Comparison of ENCODE assay signal across 1 cellular context in the genomic region with DNA sequence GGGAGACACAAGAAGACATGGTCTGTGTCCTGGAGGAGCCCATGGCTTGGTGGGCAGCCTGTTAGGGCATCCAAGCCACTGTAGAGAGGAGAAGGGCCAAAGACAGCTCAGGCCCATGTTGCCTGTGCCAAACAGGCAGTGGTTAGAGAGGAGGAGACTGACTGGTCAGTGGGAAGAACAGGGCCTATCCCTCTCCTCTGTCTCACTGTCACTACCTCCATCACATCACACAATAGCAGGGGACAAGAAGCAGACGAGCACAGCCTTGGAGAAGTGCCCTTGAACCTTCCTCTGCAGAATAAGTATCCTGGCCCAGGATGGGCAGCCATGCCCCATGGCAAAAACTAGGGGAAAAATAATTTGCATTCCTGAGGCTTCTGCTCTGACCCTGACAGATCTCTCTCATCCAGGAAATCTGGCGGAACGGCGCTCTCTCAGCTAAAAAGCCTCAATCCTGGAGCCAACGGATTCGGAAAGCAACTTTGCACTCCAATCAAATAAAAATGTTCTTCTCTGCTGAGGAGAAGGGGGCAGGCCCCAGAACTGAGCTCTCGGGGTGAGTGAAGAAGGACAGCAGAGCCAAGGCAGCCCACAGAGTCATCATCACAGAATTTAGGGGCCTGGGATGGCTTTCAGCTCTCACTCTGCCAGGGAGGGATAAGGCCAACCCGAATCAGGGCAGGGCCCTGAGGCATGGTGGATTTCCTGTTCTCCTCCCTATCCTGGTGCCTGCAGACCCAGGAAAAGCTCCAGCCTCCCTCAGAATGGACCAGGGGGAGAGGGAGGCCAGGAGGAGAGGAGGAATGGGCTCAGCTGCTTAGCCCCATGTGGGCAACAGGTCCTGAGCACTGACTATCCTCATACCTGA.
TF ChIP-seq lines count a peak whose summit lies in the region.

No MANE protein-coding gene starts in this region.

TF ChIP-seq in WTC11, 78 proteins besides CTCF, POLR2A, EP300 and RAD21 (continued from another document):
- TF ChIP-seq, protein P1, sequence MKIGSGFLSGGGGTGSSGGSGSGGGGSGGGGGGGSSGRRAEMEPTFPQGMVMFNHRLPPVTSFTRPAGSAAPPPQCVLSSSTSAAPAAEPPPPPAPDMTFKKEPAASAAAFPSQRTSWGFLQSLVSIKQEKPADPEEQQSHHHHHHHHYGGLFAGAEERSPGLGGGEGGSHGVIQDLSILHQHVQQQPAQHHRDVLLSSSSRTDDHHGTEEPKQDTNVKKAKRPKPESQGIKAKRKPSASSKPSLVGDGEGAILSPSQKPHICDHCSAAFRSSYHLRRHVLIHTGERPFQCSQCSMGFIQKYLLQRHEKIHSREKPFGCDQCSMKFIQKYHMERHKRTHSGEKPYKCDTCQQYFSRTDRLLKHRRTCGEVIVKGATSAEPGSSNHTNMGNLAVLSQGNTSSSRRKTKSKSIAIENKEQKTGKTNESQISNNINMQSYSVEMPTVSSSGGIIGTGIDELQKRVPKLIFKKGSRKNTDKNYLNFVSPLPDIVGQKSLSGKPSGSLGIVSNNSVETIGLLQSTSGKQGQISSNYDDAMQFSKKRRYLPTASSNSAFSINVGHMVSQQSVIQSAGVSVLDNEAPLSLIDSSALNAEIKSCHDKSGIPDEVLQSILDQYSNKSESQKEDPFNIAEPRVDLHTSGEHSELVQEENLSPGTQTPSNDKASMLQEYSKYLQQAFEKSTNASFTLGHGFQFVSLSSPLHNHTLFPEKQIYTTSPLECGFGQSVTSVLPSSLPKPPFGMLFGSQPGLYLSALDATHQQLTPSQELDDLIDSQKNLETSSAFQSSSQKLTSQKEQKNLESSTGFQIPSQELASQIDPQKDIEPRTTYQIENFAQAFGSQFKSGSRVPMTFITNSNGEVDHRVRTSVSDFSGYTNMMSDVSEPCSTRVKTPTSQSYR (CRISPR knock-in tag; IDR thresholded peaks at IDR 0.05), result no peak
- TF ChIP-seq FOXK1 (CRISPR knock-in tag; IDR thresholded peaks at IDR 0.05) (no peak), ETV6 (CRISPR knock-in tag; IDR thresholded peaks at IDR 0.05) (no peak), ZNF121 (CRISPR knock-in tag; IDR thresholded peaks at IDR 0.05) (no peak), PRRX2 (CRISPR knock-in tag; IDR thresholded peaks at IDR 0.05) (no peak), SOX15 (CRISPR knock-in tag; IDR thresholded peaks at IDR 0.05) (no peak)
- TF ChIP-seq, protein P2, sequence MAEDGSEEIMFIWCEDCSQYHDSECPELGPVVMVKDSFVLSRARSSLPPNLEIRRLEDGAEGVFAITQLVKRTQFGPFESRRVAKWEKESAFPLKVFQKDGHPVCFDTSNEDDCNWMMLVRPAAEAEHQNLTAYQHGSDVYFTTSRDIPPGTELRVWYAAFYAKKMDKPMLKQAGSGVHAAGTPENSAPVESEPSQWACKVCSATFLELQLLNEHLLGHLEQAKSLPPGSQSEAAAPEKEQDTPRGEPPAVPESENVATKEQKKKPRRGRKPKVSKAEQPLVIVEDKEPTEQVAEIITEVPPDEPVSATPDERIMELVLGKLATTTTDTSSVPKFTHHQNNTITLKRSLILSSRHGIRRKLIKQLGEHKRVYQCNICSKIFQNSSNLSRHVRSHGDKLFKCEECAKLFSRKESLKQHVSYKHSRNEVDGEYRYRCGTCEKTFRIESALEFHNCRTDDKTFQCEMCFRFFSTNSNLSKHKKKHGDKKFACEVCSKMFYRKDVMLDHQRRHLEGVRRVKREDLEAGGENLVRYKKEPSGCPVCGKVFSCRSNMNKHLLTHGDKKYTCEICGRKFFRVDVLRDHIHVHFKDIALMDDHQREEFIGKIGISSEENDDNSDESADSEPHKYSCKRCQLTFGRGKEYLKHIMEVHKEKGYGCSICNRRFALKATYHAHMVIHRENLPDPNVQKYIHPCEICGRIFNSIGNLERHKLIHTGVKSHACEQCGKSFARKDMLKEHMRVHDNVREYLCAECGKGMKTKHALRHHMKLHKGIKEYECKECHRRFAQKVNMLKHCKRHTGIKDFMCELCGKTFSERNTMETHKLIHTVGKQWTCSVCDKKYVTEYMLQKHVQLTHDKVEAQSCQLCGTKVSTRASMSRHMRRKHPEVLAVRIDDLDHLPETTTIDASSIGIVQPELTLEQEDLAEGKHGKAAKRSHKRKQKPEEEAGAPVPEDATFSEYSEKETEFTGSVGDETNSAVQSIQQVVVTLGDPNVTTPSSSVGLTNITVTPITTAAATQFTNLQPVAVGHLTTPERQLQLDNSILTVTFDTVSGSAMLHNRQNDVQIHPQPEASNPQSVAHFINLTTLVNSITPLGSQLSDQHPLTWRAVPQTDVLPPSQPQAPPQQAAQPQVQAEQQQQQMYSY (CRISPR knock-in tag; IDR thresholded peaks at IDR 0.05), result no peak
- TF ChIP-seq, protein P3, sequence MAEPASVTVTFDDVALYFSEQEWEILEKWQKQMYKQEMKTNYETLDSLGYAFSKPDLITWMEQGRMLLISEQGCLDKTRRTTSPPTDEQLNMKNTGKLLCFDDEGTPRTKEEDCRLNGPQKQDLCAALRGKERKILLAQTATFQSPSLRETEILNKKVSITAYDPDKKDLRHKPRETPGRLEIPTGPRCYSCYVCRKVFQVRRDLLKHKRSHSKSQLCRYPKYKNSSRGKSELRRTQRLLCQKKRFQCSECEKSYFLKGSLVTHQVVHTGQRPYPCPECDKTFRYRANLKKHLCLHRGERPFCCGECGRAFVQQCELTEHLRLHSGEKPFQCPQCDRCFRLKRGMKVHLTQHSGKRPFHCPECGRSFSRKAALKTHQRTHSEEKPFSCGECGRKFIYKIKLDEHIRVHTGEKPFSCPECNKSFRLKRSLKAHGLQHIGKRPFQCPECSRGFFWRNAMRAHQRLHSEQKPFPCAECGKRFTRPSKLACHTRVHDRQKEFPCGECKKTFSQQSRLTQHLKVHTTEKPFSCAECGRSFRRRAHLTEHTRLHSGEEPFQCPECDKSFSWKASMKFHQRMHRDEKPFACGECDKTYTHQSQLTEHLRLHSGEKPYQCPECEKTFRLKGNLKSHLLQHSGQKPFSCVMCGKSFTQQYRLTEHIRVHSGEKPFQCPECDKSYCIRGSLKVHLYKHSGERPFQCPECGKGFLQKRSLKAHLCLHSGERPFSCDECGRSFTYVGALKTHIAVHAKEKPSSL (CRISPR knock-in tag; conservative IDR thresholded peaks at IDR 0.05), result no peak
- TF ChIP-seq, protein P4, sequence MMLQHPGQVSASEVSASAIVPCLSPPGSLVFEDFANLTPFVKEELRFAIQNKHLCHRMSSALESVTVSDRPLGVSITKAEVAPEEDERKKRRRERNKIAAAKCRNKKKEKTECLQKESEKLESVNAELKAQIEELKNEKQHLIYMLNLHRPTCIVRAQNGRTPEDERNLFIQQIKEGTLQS (CRISPR knock-in tag; conservative IDR thresholded peaks at IDR 0.05), result no peak
